ENCODE assay signal across 20 cellular contexts in the genomic region with DNA sequence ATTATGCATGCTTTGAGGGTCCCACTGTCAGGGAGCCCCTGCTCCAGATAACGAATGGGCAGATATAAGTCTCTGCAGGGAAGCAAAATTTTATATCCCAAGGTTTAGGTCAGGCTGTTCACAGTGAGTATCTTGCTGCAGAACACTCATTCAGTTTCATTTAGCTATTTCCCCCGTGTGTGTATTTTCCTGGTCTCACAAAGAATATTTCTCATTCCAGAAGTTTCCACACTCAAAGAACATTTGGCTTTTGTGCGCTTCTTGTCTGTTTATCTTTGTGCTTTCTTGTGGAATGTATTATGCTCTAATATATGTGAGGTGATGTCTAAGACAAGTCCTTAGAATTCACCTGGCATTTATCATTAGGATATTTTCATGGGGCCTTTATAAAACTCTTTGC.
"Had no signal": no experiment of that assay in that cellular context is flagged by ENCODE, and none has a peak within 500 bp of the region (broad histone marks: within the 10 kb centered on the region; RNA-seq: fewer than 3 reads in every experiment).

No MANE protein-coding gene starts in this region.

- DNase-seq: cortex of kidney; dorsolateral prefrontal cortex; effector CD8-positive, alpha-beta T cell; gastrocnemius medialis; glutamatergic neuron; left lung; lower lobe of right lung; midbrain; nucleus accumbens; ovary; small intestine; stimulated activated CD4-positive, alpha-beta T cell treated with anti-CD3 and anti-CD28 coated beads, Interleukin-2, amount 100 ng/mL, for 48 hours; stimulated activated naive CD4-positive, alpha-beta T cell treated with Interleukin-2 at 50 U/mL for 16 hours had no signal

- H3K27ac ChIP-seq: dorsolateral prefrontal cortex, epithelial cell of prostate, esophagus muscularis mucosa, gastrocnemius medialis, left lung, lower lobe of right lung, ovary, right atrium auricular region had no signal

- H3K36me3 ChIP-seq: esophagus muscularis mucosa, gastrocnemius medialis, left lung, lower lobe of right lung, ovary, right atrium auricular region had no signal

- H3K9me3 ChIP-seq: esophagus muscularis mucosa, gastrocnemius medialis, left lung, lower lobe of right lung, ovary, right atrium auricular region had no signal

- H3K27me3 Mint-ChIP-seq: memory B cell; natural killer cell treated with Interleukin-12 subunit alpha and Interleukin-12 subunit beta and Interleukin-15 and Interleukin-18, amount 100 ng/mL, for 72 hours had no signal

- FAIRE-seq: endometrium, keratinocyte, small intestine had no signal

- H3K4me3 Mint-ChIP-seq: memory B cell; natural killer cell treated with Interleukin-12 subunit alpha and Interleukin-12 subunit beta and Interleukin-15 and Interleukin-18, amount 100 ng/mL, for 72 hours had no signal

- H3K4me3 ChIP-seq: dorsolateral prefrontal cortex, esophagus muscularis mucosa, gastrocnemius medialis, left lung, lower lobe of right lung, ovary, right atrium auricular region had no signal

- H3K36me3 Mint-ChIP-seq: memory B cell; natural killer cell treated with Interleukin-12 subunit alpha and Interleukin-12 subunit beta and Interleukin-15 and Interleukin-18, amount 100 ng/mL, for 72 hours had no signal

- H3K27ac Mint-ChIP-seq: memory B cell; natural killer cell treated with Interleukin-12 subunit alpha and Interleukin-12 subunit beta and Interleukin-15 and Interleukin-18, amount 100 ng/mL, for 72 hours had no signal

- H3K27me3 ChIP-seq: dorsolateral prefrontal cortex, esophagus muscularis mucosa, gastrocnemius medialis, left lung, ovary, right atrium auricular region had no signal

- H3K4me1 Mint-ChIP-seq: memory B cell had no signal

- H3K9me3 Mint-ChIP-seq: memory B cell had no signal

- H3K4me1 ChIP-seq: gastrocnemius medialis, left lung, lower lobe of right lung had no signal

- ATAC-seq: gastrocnemius medialis; left lung; lower lobe of right lung; natural killer cell treated with Interleukin-12 subunit alpha and Interleukin-12 subunit beta and Interleukin-15 and Interleukin-18, amount 100 ng/mL, for 72 hours had no signal
